1 cellular context compared by ENCODE assay signal in the genomic region with DNA sequence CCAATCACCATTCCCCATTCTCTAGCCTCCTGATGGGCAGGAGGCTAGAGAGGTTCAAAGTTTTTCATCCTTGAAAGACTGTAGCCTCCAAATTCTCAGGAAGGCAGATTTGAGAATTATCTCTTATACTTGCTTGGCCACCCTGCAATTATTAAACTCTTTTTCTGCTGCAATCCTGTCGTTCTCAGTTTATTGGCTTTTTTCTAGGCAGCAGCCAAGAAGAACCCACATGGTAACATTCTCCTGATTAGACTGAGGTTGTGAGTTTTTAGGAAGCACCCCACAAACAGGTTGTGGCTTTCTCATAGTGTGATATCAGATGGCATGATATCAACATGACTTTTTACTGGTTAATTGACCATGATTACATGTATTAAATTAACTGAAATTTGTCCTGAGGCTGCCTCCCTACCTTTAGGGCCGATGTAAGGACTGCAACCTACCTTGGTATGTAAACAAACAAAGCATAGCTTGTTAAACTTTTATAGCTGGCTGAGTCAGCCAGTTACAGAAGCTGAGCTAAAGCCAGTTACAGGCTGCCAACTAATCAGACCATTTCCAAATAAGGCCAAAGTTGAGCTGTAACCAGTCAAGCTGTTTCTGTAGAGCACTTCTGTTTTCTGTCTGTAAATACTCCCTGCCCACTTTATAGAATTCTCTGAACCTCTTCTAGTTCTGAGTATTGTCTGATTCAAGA.
TF ChIP-seq lines count a peak whose summit lies in the region.

No MANE protein-coding gene starts in this region.

TF ChIP-seq in HepG2, 621 proteins besides CTCF, POLR2A, EP300 and RAD21 (continued from another document):
- TF ChIP-seq, protein P1, sequence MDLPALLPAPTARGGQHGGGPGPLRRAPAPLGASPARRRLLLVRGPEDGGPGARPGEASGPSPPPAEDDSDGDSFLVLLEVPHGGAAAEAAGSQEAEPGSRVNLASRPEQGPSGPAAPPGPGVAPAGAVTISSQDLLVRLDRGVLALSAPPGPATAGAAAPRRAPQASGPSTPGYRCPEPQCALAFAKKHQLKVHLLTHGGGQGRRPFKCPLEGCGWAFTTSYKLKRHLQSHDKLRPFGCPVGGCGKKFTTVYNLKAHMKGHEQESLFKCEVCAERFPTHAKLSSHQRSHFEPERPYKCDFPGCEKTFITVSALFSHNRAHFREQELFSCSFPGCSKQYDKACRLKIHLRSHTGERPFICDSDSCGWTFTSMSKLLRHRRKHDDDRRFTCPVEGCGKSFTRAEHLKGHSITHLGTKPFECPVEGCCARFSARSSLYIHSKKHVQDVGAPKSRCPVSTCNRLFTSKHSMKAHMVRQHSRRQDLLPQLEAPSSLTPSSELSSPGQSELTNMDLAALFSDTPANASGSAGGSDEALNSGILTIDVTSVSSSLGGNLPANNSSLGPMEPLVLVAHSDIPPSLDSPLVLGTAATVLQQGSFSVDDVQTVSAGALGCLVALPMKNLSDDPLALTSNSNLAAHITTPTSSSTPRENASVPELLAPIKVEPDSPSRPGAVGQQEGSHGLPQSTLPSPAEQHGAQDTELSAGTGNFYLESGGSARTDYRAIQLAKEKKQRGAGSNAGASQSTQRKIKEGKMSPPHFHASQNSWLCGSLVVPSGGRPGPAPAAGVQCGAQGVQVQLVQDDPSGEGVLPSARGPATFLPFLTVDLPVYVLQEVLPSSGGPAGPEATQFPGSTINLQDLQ (CRISPR knock-in tag; IDR thresholded peaks at IDR 0.05) = no peak
- no peak for TF ChIP-seq SIX1 (CRISPR knock-in tag; IDR thresholded peaks at IDR 0.05; ENCODE audit: borderline replicate concordance)
- TF ChIP-seq, protein P2, sequence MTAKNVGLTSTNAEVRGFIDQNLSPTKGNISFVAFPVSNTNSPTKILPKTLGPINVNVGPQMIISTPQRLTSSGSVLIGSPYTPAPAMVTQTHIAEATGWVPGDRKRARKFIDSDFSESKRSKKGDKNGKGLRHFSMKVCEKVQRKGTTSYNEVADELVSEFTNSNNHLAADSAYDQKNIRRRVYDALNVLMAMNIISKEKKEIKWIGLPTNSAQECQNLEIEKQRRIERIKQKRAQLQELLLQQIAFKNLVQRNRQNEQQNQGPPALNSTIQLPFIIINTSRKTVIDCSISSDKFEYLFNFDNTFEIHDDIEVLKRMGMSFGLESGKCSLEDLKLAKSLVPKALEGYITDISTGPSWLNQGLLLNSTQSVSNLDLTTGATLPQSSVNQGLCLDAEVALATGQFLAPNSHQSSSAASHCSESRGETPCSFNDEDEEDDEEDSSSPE (CRISPR knock-in tag; IDR thresholded peaks at IDR 0.05) = no peak
- TF ChIP-seq PITX1 (CRISPR knock-in tag; IDR thresholded peaks at IDR 0.05) = no peak
- TF ChIP-seq TEAD3 (CRISPR knock-in tag; optimal IDR thresholded peaks at IDR 0.05; ENCODE audit: borderline replicate concordance) = peak; percentile 27
- no peak for TF ChIP-seq SCMH1 (CRISPR knock-in tag; IDR thresholded peaks at IDR 0.05; ENCODE audit: borderline replicate concordance)
TF ChIP-seq in HepG2: peak in this region for 7.
